ENCODE assay signal across 16 cellular contexts in the genomic region with DNA sequence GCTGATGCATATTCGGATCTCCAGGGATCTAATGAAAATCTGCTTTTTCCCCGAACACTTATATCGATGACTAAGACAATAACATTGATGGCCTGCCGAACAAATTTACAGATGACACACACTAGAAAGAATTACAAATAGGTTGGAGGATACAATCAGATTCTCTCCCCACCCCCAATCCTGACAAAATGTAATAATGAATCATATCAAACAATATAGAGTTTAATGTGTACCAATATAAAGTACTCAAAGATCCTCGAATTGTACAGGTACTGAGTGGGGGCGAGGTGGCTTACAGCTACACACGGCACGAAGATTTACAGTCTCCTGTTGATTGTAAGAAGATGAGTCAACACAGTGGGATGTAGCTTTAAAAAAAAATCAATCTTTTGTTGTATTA.
"Had no signal": no experiment of that assay in that cellular context is flagged by ENCODE, and none has a peak within 500 bp of the region (broad histone marks: within the 10 kb centered on the region; RNA-seq: fewer than 3 reads in every experiment).

No MANE protein-coding gene starts in this region.

- DNase-seq: activated CD4-positive, alpha-beta T cell treated with anti-CD3 and anti-CD28 coated beads, Interleukin-2, amount 50 U/mL, for 4 hours; activated CD4-positive, CD25-positive, alpha-beta regulatory T cell treated with anti-CD3 and anti-CD28 coated beads, Interleukin-2, amount 50 U/mL, for 72 hours; activated naive CD4-positive, alpha-beta T cell treated with Interleukin-2 at 50 U/mL for 16 hours; anterior cingulate cortex; dorsolateral prefrontal cortex; endodermal cell; kidney; left ventricle myocardium inferior; natural killer cell; posterior cingulate gyrus; retina; thyroid gland had no signal

- H3K4me2 ChIP-seq: hepatocyte had no signal

- ATAC-seq: activated T-helper 17 cell treated with anti-CD3 and anti-CD28 coated beads, Interleukin-2, amount 50 U/mL, for 72 hours; natural killer cell; stimulated activated effector memory CD8-positive, alpha-beta T cell treated with anti-CD3 and anti-CD28 coated beads, Interleukin-12 subunit alpha, Interleukin-12 subunit beta, amount 100 ng/mL, for 72 hours had no signal

- H3K36me3 ChIP-seq: left ventricle myocardium inferior, neutrophil, thyroid gland had no signal

- H2AFZ ChIP-seq: hepatocyte had no signal

- H3K27ac ChIP-seq: dorsolateral prefrontal cortex, hepatocyte, left ventricle myocardium inferior, neutrophil, thyroid gland had no signal

- H3K27me3 ChIP-seq: dorsolateral prefrontal cortex, hepatocyte, thyroid gland had no signal

- H3K4me3 ChIP-seq: dorsolateral prefrontal cortex, hepatocyte, left ventricle myocardium inferior, thyroid gland had no signal

- H3K9me3 ChIP-seq: left ventricle myocardium inferior, neutrophil, thyroid gland had no signal

- H3K79me2 ChIP-seq: hepatocyte had no signal
